Comparison of ENCODE assay signal across 10 cellular contexts in the genomic region with DNA sequence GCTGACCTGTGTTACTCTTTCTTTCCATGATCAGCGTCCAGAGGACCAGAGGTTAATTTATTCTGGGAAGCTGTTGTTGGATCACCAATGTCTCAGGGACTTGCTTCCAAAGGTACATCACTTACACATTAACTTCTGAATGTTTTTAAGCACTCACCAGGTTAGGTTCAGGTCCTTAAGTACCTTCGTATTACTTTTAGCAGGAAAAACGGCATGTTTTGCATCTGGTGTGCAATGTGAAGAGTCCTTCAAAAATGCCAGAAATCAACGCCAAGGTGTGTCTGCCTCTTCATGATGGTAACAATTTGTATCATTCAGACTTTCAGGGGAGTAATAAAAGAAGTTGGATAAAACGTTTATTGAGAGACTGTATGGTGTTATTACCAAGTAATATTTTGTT. TPM values are rescaled to one million over a fixed set of nuclear protein-coding genes. Genes with fewer than 3 reads are reported as not detected.
DNase-seq lines count a peak whose midpoint lies in the region; ATAC-seq, FAIRE-seq and TF ChIP-seq lines count a peak whose summit lies in the region.
"Had no signal": no experiment of that assay in that cellular context is flagged by ENCODE, and none has a peak within 500 bp of the region (broad histone marks: within the 10 kb centered on the region; RNA-seq: fewer than 3 reads in every experiment).

No MANE protein-coding gene starts in this region.

- no peaks in the 10 kb centered on the region for H3K27me3 ChIP-seq in BLaER1 treated with 17β-estradiol and CSF1 and Interleukin-3, amounts not matched to agents 10 nM and 100 nM
- H3K27me3 ChIP-seq in MG63 (no peaks in the 10 kb centered on the region), colonic mucosa (no peaks in the 10 kb centered on the region), osteoblast (ENCODE audit: insufficient read depth, low read length) (no peaks in the 10 kb centered on the region)

- H3K27ac ChIP-seq in BLaER1 treated with 17β-estradiol and CSF1 and Interleukin-3, amounts not matched to agents 10 nM and 100 nM: no peak overlapping the region; a peak in 2 of 22 replicates
- H3K27ac ChIP-seq in colonic mucosa: no peak overlapping the region
- peak overlapping the region; percentile 0 for H3K27ac ChIP-seq in osteoblast (ENCODE audit: low read depth, low read length)

- H3K36me3 ChIP-seq in BLaER1 treated with 17β-estradiol and CSF1 and Interleukin-3, amounts not matched to agents 10 nM and 100 nM: peaks cover 62 to 74% (median 71%) of the 10 kb centered on the region in 11 experiments
- H3K36me3 ChIP-seq in MG63 (peaks cover 80% of the 10 kb centered on the region), colonic mucosa (peaks cover 19% of the 10 kb centered on the region), osteoblast (ENCODE audit: insufficient read depth, low read length) (peaks cover 66% of the 10 kb centered on the region)

- DNase-seq in MG63: no peak
- DNase-seq in colonic mucosa: no peak
- DNase-seq in osteoblast (ENCODE audit: insufficient read length, low spot score, missing footprints): no peak
- no peak for DNase-seq in MV-4-11 (lab: John Stamatoyannopoulos, UW)
- no peak for DNase-seq in GM19239 (ENCODE audit: insufficient read length, low spot score)
- no peak for DNase-seq in activated CD8-positive, alpha-beta memory T cell treated with anti-CD3 and anti-CD28 coated beads, Interleukin-2, amount 50 U/mL, for 4 hours
- DNase-seq: H7 had no signal

- peaks cover 56% of the 10 kb centered on the region for H3K79me2 ChIP-seq in osteoblast (ENCODE audit: insufficient read depth, low read length)

- peak overlapping the region; percentile 88 to 100 (median 97) for H3K4me3 ChIP-seq in BLaER1 treated with 17β-estradiol and CSF1 and Interleukin-3, amounts not matched to agents 10 nM and 100 nM
- H3K4me3 ChIP-seq in MG63: peak overlapping the region; percentile 13; the same call in 1 of the 2 replicates
- H3K4me3 ChIP-seq in colonic mucosa: no peak overlapping the region
- H3K4me3 ChIP-seq in osteoblast (ENCODE audit: insufficient read depth, low read length): peak overlapping the region; percentile 92

- peak overlapping the region; percentile 86 to 99 (median 95) for H3K4me2 ChIP-seq in BLaER1 treated with 17β-estradiol and CSF1 and Interleukin-3, amounts not matched to agents 10 nM and 100 nM
- peak overlapping the region; percentile 99 for H3K4me2 ChIP-seq in osteoblast (ENCODE audit: insufficient read depth, low read length)

- peaks cover 57 to 84% (median 78%) of the 10 kb centered on the region in 10 experiments for H3K4me1 ChIP-seq in BLaER1 treated with 17β-estradiol and CSF1 and Interleukin-3, amounts not matched to agents 10 nM and 100 nM
- H3K4me1 ChIP-seq in colonic mucosa (peaks cover 4% of the 10 kb centered on the region), osteoblast (ENCODE audit: insufficient read depth, low read length) (peaks cover 30% of the 10 kb centered on the region)

- FAIRE-seq in GM19239 (lab: Jason Lieb, UNC): no peak

- no peak overlapping the region for H2AFZ ChIP-seq in osteoblast (ENCODE audit: low read length)

- ATAC-seq in GM18858 (IDR thresholded peaks at IDR 0.05; ENCODE audit: unreplicated experiment): no peak

- no peaks in the 10 kb centered on the region for H3K9me3 ChIP-seq in BLaER1 treated with 17β-estradiol and CSF1 and Interleukin-3, amounts not matched to agents 10 nM and 100 nM (replicated peaks in 1 of 11)
- no peaks in the 10 kb centered on the region for H3K9me3 ChIP-seq in MG63
- H3K9me3 ChIP-seq in colonic mucosa: no peaks in the 10 kb centered on the region
- no peaks in the 10 kb centered on the region for H3K9me3 ChIP-seq in osteoblast (ENCODE audit: low read depth, low read length)

- intact Hi-C loops in colonic mucosa (cut with DNase I): loop anchor here (10.0 kb wide), 1 partner anchor 250 kb away; the partner anchor contains the start of genes PSME3IP1 and RSPRY1

- H3K9ac ChIP-seq in BLaER1 treated with 17β-estradiol and CSF1 and Interleukin-3, amounts not matched to agents 10 nM and 100 nM: peak overlapping the region; percentile 94 to 100 (median 97); a peak in 18 of 22 replicates
- H3K9ac ChIP-seq in colonic mucosa (ENCODE audit: low read depth in 2 of 2, low read length in 2 of 2): peak overlapping the region; percentile 16 to 42

- TF ChIP-seq CTCF in colonic mucosa (IDR thresholded peaks at IDR 0.05) (no peak), osteoblast (IDR thresholded peaks at IDR 0.05; ENCODE audit: extremely low read depth, low read depth, low read length) (no peak)

- peaks cover 73 to 82% (median 79%) of the 10 kb centered on the region in 11 experiments for H4K20me1 ChIP-seq in BLaER1 treated with 17β-estradiol and CSF1 and Interleukin-3, amounts not matched to agents 10 nM and 100 nM
- H4K20me1 ChIP-seq in osteoblast (ENCODE audit: insufficient read depth, low read length): peaks cover 57% of the 10 kb centered on the region

RNA-seq across cellular contexts. Expression of gene HERPUD1, which starts 3.3 kb away (rescaled TPM):
- total RNA-seq in MG63 (2014; rRNA removed; shearing (Covaris generic); ENCODE audit: low replicate concordance): 226 and 252 TPM in 2 replicates
- 100 to 1,000 TPM; 130 to 194 TPM for total RNA-seq in colonic mucosa
- total RNA-seq in osteoblast: 190 and 209 TPM in 2 replicates

RNA-seq across cellular contexts. Expression of gene CETP, which starts 26.5 kb away (rescaled TPM):
- not detected in 2 replicates for total RNA-seq in MG63 (2014; rRNA removed; shearing (Covaris generic); ENCODE audit: low replicate concordance)
- total RNA-seq in colonic mucosa (not detected), osteoblast (not detected in 2 replicates)
- total RNA-seq: cardiac septum, H7 had no signal

RNA-seq across cellular contexts. Expression of gene NLRC5, which starts 54.2 kb away (rescaled TPM):
- total RNA-seq in MG63 (2014; rRNA removed; shearing (Covaris generic); ENCODE audit: low replicate concordance): 4.9 and 11.7 TPM in 2 replicates
- 10 to 100 TPM; 78.1 to 79.7 TPM for total RNA-seq in colonic mucosa
- total RNA-seq in osteoblast: 52.1 and 57.2 TPM in 2 replicates
